1 cellular context compared by ENCODE assay signal in the genomic region with DNA sequence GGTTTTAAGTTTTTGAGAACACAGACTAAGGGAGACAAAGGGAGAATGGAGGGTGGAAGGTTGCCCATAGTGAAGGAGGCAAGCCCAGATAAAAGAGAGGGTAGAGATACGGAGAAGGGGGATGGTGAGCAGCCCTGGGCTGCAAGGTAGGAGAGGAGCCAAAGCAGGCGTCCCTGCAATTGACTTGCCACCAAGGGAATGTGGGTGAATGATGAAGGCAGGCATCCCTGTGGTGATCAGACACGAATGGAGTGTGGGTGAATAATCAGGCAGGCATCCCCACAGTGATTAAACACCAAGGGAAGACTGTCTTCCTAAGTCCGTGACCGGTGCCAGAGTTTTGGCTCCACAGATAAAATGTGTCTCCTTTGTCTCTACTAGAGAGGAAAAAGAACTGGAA.
TF ChIP-seq lines count a peak whose summit lies in the region.

No MANE protein-coding gene starts in this region.

TF ChIP-seq in IMR-90, 13 proteins besides CTCF, POLR2A, EP300 and RAD21 (continued from another document):
- TF ChIP-seq, protein P1, sequence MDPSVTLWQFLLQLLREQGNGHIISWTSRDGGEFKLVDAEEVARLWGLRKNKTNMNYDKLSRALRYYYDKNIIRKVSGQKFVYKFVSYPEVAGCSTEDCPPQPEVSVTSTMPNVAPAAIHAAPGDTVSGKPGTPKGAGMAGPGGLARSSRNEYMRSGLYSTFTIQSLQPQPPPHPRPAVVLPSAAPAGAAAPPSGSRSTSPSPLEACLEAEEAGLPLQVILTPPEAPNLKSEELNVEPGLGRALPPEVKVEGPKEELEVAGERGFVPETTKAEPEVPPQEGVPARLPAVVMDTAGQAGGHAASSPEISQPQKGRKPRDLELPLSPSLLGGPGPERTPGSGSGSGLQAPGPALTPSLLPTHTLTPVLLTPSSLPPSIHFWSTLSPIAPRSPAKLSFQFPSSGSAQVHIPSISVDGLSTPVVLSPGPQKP (IDR thresholded peaks at IDR 0.05; ENCODE audit: borderline replicate concordance, low read depth, low read length): no peak
- TF ChIP-seq FOS (IDR thresholded peaks at IDR 0.05; ENCODE audit: low read depth, low read length): no peak
- TF ChIP-seq CEBPB (IDR thresholded peaks at IDR 0.05; ENCODE audit: low read depth, low read length): no peak
- no peak for TF ChIP-seq MAZ (IDR thresholded peaks at IDR 0.05; ENCODE audit: borderline replicate concordance, low read depth, low read length)
- no peak for TF ChIP-seq RFX5 (IDR thresholded peaks at IDR 0.05; ENCODE audit: low read depth, low read length)
- no peak for TF ChIP-seq NFE2L2 (IDR thresholded peaks at IDR 0.05; ENCODE audit: low read depth, low read length)
- TF ChIP-seq RCOR1 (IDR thresholded peaks at IDR 0.05; ENCODE audit: insufficient replicate concordance, low read length): no peak
- no peak for TF ChIP-seq SMC3 (IDR thresholded peaks at IDR 0.05; ENCODE audit: low read depth, low read length)
- TF ChIP-seq BHLHE40 (IDR thresholded peaks at IDR 0.05; ENCODE audit: low read depth, low read length): no peak
